Comparison of ENCODE assay signal across 1 cellular context in genomic region chr3:13015286-13016082, GRCh38.
TF ChIP-seq lines count a peak whose summit lies in the region.

No MANE protein-coding gene starts in this region.

TF ChIP-seq in K562, 482 proteins besides CTCF, POLR2A, EP300 and RAD21 (continued from another document):
- TF ChIP-seq TEAD1 (CRISPR knock-in tag; IDR thresholded peaks at IDR 0.05) (0 out of 4 replicates have a peak, but pooled peaks of 1 of the 2 experiments have one; percentile 17), ZBTB34 (CRISPR knock-in tag; IDR thresholded peaks at IDR 0.05) (no peak), RBM22 (IDR thresholded peaks at IDR 0.05; ENCODE audit: low read depth, low read length, poor library complexity, severe bottlenecking) (no peak), RBM14 (IDR thresholded peaks at IDR 0.05; ENCODE audit: borderline replicate concordance, insufficient read depth, low read depth, low read length) (no peak), FOXA3 (CRISPR knock-in tag; conservative IDR thresholded peaks at IDR 0.05 in 1 of 2, IDR thresholded peaks at IDR 0.05 in 1 of 2) (0 out of 4 replicates have a peak, but pooled peaks of 1 of the 2 experiments have one; percentile 12), STAG1 (CRISPR knock-in tag; IDR thresholded peaks at IDR 0.05; ENCODE audit: borderline replicate concordance) (no peak), CUX1 (CRISPR knock-in tag; IDR thresholded peaks at IDR 0.05) (no peak), PREB (CRISPR knock-in tag; IDR thresholded peaks at IDR 0.05) (no peak), SMARCC2 (IDR thresholded peaks at IDR 0.05; ENCODE audit: low read depth) (no peak), NR2F6 (CRISPR knock-in tag; IDR thresholded peaks at IDR 0.05) (no peak), GABPA (tag; conservative IDR thresholded peaks at IDR 0.05; ENCODE audit: low read depth) (no peak), MTA1 (IDR thresholded peaks at IDR 0.05; ENCODE audit: borderline replicate concordance) (no peak), KAT7 (CRISPR knock-in tag; IDR thresholded peaks at IDR 0.05; ENCODE audit: borderline replicate concordance) (no peak), SMAD4 (CRISPR knock-in tag; conservative IDR thresholded peaks at IDR 0.05) (no peak), NELFE (IDR thresholded peaks at IDR 0.05; ENCODE audit: insufficient read depth, insufficient read length) (no peak), TAF15 (IDR thresholded peaks at IDR 0.05; ENCODE audit: low read depth, low read length) (no peak), MAX (CRISPR knock-in tag; IDR thresholded peaks at IDR 0.05) (0 out of 2 replicates have a peak, but pooled peaks have one; percentile 11), ZNF197 (CRISPR knock-in tag; IDR thresholded peaks at IDR 0.05; ENCODE audit: low read depth) (no peak), CGGBP1 (CRISPR knock-in tag; IDR thresholded peaks at IDR 0.05) (no peak), ETS1 (conservative IDR thresholded peaks at IDR 0.05; ENCODE audit: control insufficient read depth, low read depth, low read length) (no peak), SPI1 (IDR thresholded peaks at IDR 0.05; ENCODE audit: borderline replicate concordance, low read depth, low read length) (0 out of 2 replicates have a peak, but pooled peaks have one; percentile 21), HNRNPH1 (optimal IDR thresholded peaks at IDR 0.05; ENCODE audit: low read depth, low read length) (no peak), ETV6 (IDR thresholded peaks at IDR 0.05; ENCODE audit: borderline replicate concordance in 1 of 2, low read depth in 2 of 2, low read length in 1 of 2) (no peak), ETV6 (CRISPR knock-in tag; IDR thresholded peaks at IDR 0.05; ENCODE audit: borderline replicate concordance) (no peak), PML (IDR thresholded peaks at IDR 0.05; ENCODE audit: low read length) (no peak), FOXM1 (IDR thresholded peaks at IDR 0.05; ENCODE audit: low read depth) (no peak), FOXM1 (CRISPR knock-in tag; IDR thresholded peaks at IDR 0.05; ENCODE audit: low read depth) (no peak), TFAP4 (CRISPR knock-in tag; IDR thresholded peaks at IDR 0.05; ENCODE audit: borderline replicate concordance) (0 out of 2 replicates have a peak, but pooled peaks have one; percentile 36), TCF7 (IDR thresholded peaks at IDR 0.05; ENCODE audit: borderline replicate concordance) (no peak), CBX2 (IDR thresholded peaks at IDR 0.05; ENCODE audit: insufficient read depth, low read length, poor library complexity, severe bottlenecking) (no peak), CSDE1 (IDR thresholded peaks at IDR 0.05) (no peak), GATAD2B (IDR thresholded peaks at IDR 0.05; ENCODE audit: borderline replicate concordance) (no peak), CC2D1A (IDR thresholded peaks at IDR 0.05) (no peak)
TF ChIP-seq in K562: peak in this region for 5.
